ENCODE assay signal across 1 cellular context in the genomic region with DNA sequence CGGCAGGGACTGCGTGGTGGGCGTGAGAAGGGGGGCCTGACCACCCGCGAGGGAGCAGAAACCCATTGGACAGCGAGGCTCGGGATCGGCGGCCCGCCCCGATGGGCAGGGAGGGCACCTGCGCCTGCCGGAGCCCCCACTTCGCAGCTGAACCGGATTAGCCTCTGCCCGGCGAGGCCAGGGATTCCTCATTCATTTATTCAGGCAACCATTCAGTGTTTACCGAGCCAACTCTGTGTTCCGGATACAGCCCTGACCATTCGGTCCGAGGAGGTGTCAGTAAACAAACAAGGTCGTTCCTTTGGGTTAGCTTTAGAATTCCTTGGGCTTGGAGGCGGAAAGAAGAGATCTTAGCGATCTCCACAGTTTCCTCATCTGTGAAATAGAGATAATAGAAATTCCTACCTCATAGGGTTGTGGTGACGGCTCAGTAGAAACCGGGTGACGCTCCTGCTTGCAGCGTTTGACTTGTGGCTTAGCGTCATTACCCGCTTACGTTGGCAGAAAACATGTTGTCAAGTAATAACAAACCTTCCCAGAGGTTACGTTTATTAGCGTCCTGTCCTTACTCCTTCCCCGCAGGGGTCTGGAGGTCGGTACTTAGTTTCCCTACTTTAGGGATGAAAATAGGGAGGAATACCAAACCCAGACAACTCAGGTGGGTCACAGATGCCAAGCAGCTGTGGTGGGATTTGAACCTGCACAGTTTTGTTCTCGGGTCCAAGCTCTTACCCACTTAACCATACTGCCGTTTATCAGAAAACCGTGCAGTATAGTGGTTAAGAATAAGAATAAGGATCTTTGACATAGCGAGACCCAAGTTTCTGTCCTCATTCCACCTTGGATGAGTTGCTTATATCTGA.
TF ChIP-seq lines count a peak whose summit lies in the region.

No MANE protein-coding gene starts in this region.

TF ChIP-seq in GM12878, 131 proteins besides CTCF, POLR2A, EP300 and RAD21 (continued from another document and continues in another):
- TF ChIP-seq, protein P1, sequence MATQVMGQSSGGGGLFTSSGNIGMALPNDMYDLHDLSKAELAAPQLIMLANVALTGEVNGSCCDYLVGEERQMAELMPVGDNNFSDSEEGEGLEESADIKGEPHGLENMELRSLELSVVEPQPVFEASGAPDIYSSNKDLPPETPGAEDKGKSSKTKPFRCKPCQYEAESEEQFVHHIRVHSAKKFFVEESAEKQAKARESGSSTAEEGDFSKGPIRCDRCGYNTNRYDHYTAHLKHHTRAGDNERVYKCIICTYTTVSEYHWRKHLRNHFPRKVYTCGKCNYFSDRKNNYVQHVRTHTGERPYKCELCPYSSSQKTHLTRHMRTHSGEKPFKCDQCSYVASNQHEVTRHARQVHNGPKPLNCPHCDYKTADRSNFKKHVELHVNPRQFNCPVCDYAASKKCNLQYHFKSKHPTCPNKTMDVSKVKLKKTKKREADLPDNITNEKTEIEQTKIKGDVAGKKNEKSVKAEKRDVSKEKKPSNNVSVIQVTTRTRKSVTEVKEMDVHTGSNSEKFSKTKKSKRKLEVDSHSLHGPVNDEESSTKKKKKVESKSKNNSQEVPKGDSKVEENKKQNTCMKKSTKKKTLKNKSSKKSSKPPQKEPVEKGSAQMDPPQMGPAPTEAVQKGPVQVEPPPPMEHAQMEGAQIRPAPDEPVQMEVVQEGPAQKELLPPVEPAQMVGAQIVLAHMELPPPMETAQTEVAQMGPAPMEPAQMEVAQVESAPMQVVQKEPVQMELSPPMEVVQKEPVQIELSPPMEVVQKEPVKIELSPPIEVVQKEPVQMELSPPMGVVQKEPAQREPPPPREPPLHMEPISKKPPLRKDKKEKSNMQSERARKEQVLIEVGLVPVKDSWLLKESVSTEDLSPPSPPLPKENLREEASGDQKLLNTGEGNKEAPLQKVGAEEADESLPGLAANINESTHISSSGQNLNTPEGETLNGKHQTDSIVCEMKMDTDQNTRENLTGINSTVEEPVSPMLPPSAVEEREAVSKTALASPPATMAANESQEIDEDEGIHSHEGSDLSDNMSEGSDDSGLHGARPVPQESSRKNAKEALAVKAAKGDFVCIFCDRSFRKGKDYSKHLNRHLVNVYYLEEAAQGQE (IDR thresholded peaks at IDR 0.05; ENCODE audit: low read depth, low read length) = no peak
- TF ChIP-seq ZNF274 (IDR thresholded peaks at IDR 0.05; ENCODE audit: insufficient read depth, insufficient read length) = no peak
- TF ChIP-seq STAT1 (conservative IDR thresholded peaks at IDR 0.05) = peak; percentile 85; the same call in 1 of the 2 replicates
- peak; percentile 86 for TF ChIP-seq RUNX3 (IDR thresholded peaks at IDR 0.05; ENCODE audit: low read length)
- 0 out of 2 replicates have a peak, but pooled peaks have one; percentile 45 for TF ChIP-seq IRF4 (IDR thresholded peaks at IDR 0.05; ENCODE audit: low read depth, low read length)
- TF ChIP-seq, protein P2, sequence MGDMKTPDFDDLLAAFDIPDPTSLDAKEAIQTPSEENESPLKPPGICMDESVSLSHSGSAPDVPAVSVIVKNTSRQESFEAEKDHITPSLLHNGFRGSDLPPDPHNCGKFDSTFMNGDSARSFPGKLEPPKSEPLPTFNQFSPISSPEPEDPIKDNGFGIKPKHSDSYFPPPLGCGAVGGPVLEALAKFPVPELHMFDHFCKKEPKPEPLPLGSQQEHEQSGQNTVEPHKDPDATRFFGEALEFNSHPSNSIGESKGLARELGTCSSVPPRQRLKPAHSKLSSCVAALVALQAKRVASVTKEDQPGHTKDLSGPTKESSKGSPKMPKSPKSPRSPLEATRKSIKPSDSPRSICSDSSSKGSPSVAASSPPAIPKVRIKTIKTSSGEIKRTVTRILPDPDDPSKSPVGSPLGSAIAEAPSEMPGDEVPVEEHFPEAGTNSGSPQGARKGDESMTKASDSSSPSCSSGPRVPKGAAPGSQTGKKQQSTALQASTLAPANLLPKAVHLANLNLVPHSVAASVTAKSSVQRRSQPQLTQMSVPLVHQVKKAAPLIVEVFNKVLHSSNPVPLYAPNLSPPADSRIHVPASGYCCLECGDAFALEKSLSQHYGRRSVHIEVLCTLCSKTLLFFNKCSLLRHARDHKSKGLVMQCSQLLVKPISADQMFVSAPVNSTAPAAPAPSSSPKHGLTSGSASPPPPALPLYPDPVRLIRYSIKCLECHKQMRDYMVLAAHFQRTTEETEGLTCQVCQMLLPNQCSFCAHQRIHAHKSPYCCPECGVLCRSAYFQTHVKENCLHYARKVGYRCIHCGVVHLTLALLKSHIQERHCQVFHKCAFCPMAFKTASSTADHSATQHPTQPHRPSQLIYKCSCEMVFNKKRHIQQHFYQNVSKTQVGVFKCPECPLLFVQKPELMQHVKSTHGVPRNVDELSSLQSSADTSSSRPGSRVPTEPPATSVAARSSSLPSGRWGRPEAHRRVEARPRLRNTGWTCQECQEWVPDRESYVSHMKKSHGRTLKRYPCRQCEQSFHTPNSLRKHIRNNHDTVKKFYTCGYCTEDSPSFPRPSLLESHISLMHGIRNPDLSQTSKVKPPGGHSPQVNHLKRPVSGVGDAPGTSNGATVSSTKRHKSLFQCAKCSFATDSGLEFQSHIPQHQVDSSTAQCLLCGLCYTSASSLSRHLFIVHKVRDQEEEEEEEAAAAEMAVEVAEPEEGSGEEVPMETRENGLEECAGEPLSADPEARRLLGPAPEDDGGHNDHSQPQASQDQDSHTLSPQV (IDR thresholded peaks at IDR 0.05) = no peak
- TF ChIP-seq, protein P3, sequence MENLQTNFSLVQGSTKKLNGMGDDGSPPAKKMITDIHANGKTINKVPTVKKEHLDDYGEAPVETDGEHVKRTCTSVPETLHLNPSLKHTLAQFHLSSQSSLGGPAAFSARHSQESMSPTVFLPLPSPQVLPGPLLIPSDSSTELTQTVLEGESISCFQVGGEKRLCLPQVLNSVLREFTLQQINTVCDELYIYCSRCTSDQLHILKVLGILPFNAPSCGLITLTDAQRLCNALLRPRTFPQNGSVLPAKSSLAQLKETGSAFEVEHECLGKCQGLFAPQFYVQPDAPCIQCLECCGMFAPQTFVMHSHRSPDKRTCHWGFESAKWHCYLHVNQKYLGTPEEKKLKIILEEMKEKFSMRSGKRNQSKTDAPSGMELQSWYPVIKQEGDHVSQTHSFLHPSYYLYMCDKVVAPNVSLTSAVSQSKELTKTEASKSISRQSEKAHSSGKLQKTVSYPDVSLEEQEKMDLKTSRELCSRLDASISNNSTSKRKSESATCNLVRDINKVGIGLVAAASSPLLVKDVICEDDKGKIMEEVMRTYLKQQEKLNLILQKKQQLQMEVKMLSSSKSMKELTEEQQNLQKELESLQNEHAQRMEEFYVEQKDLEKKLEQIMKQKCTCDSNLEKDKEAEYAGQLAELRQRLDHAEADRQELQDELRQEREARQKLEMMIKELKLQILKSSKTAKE (IDR thresholded peaks at IDR 0.05; ENCODE audit: low read depth, poor library complexity, severe bottlenecking) = peak; percentile 93
- peak; percentile 92; the same call in 1 of the 2 replicates for TF ChIP-seq ZNF207 (IDR thresholded peaks at IDR 0.05; ENCODE audit: borderline replicate concordance)
- TF ChIP-seq, protein P4, sequence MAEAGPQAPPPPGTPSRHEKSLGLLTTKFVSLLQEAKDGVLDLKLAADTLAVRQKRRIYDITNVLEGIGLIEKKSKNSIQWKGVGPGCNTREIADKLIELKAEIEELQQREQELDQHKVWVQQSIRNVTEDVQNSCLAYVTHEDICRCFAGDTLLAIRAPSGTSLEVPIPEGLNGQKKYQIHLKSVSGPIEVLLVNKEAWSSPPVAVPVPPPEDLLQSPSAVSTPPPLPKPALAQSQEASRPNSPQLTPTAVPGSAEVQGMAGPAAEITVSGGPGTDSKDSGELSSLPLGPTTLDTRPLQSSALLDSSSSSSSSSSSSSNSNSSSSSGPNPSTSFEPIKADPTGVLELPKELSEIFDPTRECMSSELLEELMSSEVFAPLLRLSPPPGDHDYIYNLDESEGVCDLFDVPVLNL (IDR thresholded peaks at IDR 0.05; ENCODE audit: low read depth, low read length) = no peak
- TF ChIP-seq NFIC (IDR thresholded peaks at IDR 0.05; ENCODE audit: low read depth, low read length) = peak; percentile 75; the same call in 1 of the 2 replicates
- TF ChIP-seq, protein P5, sequence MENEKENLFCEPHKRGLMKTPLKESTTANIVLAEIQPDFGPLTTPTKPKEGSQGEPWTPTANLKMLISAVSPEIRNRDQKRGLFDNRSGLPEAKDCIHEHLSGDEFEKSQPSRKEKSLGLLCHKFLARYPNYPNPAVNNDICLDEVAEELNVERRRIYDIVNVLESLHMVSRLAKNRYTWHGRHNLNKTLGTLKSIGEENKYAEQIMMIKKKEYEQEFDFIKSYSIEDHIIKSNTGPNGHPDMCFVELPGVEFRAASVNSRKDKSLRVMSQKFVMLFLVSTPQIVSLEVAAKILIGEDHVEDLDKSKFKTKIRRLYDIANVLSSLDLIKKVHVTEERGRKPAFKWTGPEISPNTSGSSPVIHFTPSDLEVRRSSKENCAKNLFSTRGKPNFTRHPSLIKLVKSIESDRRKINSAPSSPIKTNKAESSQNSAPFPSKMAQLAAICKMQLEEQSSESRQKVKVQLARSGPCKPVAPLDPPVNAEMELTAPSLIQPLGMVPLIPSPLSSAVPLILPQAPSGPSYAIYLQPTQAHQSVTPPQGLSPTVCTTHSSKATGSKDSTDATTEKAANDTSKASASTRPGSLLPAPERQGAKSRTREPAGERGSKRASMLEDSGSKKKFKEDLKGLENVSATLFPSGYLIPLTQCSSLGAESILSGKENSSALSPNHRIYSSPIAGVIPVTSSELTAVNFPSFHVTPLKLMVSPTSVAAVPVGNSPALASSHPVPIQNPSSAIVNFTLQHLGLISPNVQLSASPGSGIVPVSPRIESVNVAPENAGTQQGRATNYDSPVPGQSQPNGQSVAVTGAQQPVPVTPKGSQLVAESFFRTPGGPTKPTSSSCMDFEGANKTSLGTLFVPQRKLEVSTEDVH (IDR thresholded peaks at IDR 0.05; ENCODE audit: low read depth, partially characterized antibody) = peak; percentile 42
- TF ChIP-seq BCL11A (IDR thresholded peaks at IDR 0.05; ENCODE audit: low read depth, low read length) = no peak
- TF ChIP-seq RELA (IDR thresholded peaks at IDR 0.05; ENCODE audit: borderline replicate concordance, partially characterized antibody) = peak; percentile 79
- peak; percentile 38; the same call in 1 of the 2 replicates for TF ChIP-seq ATF7 (IDR thresholded peaks at IDR 0.05; ENCODE audit: low read depth)
- TF ChIP-seq NFYA (IDR thresholded peaks at IDR 0.05; ENCODE audit: borderline replicate concordance, low read depth, low read length) = no peak
- TF ChIP-seq, protein P6, sequence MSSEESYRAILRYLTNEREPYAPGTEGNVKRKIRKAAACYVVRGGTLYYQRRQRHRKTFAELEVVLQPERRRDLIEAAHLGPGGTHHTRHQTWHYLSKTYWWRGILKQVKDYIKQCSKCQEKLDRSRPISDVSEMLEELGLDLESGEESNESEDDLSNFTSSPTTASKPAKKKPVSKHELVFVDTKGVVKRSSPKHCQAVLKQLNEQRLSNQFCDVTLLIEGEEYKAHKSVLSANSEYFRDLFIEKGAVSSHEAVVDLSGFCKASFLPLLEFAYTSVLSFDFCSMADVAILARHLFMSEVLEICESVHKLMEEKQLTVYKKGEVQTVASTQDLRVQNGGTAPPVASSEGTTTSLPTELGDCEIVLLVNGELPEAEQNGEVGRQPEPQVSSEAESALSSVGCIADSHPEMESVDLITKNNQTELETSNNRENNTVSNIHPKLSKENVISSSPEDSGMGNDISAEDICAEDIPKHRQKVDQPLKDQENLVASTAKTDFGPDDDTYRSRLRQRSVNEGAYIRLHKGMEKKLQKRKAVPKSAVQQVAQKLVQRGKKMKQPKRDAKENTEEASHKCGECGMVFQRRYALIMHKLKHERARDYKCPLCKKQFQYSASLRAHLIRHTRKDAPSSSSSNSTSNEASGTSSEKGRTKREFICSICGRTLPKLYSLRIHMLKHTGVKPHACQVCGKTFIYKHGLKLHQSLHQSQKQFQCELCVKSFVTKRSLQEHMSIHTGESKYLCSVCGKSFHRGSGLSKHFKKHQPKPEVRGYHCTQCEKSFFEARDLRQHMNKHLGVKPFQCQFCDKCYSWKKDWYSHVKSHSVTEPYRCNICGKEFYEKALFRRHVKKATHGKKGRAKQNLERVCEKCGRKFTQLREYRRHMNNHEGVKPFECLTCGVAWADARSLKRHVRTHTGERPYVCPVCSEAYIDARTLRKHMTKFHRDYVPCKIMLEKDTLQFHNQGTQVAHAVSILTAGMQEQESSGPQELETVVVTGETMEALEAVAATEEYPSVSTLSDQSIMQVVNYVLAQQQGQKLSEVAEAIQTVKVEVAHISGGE (CRISPR knock-in tag; IDR thresholded peaks at IDR 0.05) = no peak
- TF ChIP-seq SRF (IDR thresholded peaks at IDR 0.05; ENCODE audit: low read depth in 2 of 2, low read length in 2 of 2) = no peak
- TF ChIP-seq TCF7 (IDR thresholded peaks at IDR 0.05; ENCODE audit: borderline replicate concordance) = peak; percentile 79
- TF ChIP-seq ZNF24 (IDR thresholded peaks at IDR 0.05) = peak; percentile 100
- TF ChIP-seq ZSCAN29 (IDR thresholded peaks at IDR 0.05) = peak; percentile 98
- peak; percentile 20; the same call in 1 of the 2 replicates for TF ChIP-seq SIN3A (IDR thresholded peaks at IDR 0.05; ENCODE audit: low read depth, low read length)
- TF ChIP-seq FOXK2 (IDR thresholded peaks at IDR 0.05) = peak; percentile 65; the same call in 1 of the 2 replicates
- TF ChIP-seq TCF3 (IDR thresholded peaks at IDR 0.05; ENCODE audit: borderline replicate concordance, insufficient read depth, low read depth, low read length) = 0 out of 2 replicates have a peak, but pooled peaks have one; percentile 74
- TF ChIP-seq, protein P7, sequence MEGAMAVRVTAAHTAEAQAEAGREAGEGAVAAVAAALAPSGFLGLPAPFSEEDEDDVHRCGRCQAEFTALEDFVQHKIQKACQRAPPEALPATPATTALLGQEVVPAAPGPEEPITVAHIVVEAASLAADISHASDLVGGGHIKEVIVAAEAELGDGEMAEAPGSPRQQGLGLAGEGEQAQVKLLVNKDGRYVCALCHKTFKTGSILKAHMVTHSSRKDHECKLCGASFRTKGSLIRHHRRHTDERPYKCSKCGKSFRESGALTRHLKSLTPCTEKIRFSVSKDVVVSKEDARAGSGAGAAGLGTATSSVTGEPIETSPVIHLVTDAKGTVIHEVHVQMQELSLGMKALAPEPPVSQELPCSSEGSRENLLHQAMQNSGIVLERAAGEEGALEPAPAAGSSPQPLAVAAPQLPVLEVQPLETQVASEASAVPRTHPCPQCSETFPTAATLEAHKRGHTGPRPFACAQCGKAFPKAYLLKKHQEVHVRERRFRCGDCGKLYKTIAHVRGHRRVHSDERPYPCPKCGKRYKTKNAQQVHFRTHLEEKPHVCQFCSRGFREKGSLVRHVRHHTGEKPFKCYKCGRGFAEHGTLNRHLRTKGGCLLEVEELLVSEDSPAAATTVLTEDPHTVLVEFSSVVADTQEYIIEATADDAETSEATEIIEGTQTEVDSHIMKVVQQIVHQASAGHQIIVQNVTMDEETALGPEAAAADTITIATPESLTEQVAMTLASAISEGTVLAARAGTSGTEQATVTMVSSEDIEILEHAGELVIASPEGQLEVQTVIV (IDR thresholded peaks at IDR 0.05; ENCODE audit: borderline replicate concordance, partially characterized antibody) = peak; percentile 2
- TF ChIP-seq POLR2AphosphoS2 (IDR thresholded peaks at IDR 0.05; ENCODE audit: low read depth, low read length) = peak; percentile 23; the same call in 1 of the 2 replicates
- no peak for TF ChIP-seq MYB (IDR thresholded peaks at IDR 0.05; ENCODE audit: borderline replicate concordance, low read depth, low read length)
- no peak for TF ChIP-seq JUND (IDR thresholded peaks at IDR 0.05; ENCODE audit: low read depth, low read length)
- TF ChIP-seq FOXM1 (IDR thresholded peaks at IDR 0.05; ENCODE audit: low read depth, low read length) = 0 out of 2 replicates have a peak, but pooled peaks have one; percentile 8
- TF ChIP-seq MEF2B (IDR thresholded peaks at IDR 0.05; ENCODE audit: partially characterized antibody, poor library complexity, severe bottlenecking) = peak; percentile 40
